In genomic region chr2:96815326-96816126, GRCh38 we compare ENCODE assay signal across 8 cellular contexts. TPM values are rescaled to one million over a fixed set of nuclear protein-coding genes. Genes with fewer than 3 reads are reported as not detected.
DNase-seq lines count a peak whose midpoint lies in the region; ATAC-seq and TF ChIP-seq lines count a peak whose summit lies in the region.

No MANE protein-coding gene starts in this region.

- intact Hi-C loops in thyroid gland (cut with DNase I): loop anchor here (5.0 kb wide), 1 partner anchor 42 kb away; the partner anchor contains the start of gene ANKRD39

- peak; percentile 6 for ATAC-seq in HG03097 (IDR thresholded peaks at IDR 0.05; ENCODE audit: low FRiP score, unreplicated experiment)
- ATAC-seq in memory B cell (ENCODE audit: low read depth): no peak

- no peak for TF ChIP-seq POLR2A in thyroid gland (IDR thresholded peaks at IDR 0.05)

- no peaks in the 10 kb centered on the region for H3K36me3 ChIP-seq in thyroid gland

- TF ChIP-seq CTCF in 22Rv1 (IDR thresholded peaks at IDR 0.05): no peak
- TF ChIP-seq CTCF in choroid plexus epithelial cell (conservative IDR thresholded peaks at IDR 0.05; ENCODE audit: low read depth, low read length): peak; percentile 3
- TF ChIP-seq CTCF in thyroid gland (IDR thresholded peaks at IDR 0.05): no peak

- peak; percentile 78 for DNase-seq in DMS53 (lab: John Stamatoyannopoulos, UW)
- peak; percentile 69 for DNase-seq in RKO (ENCODE audit: low spot score)
- DNase-seq in choroid plexus epithelial cell (ENCODE audit: low read depth): peak; percentile 63
- no peak for DNase-seq in memory B cell (ENCODE audit: low spot score in 2 of 2)
- no peak for DNase-seq in thyroid gland
- DNase-seq in OCI-M2 (lab: John Stamatoyannopoulos, UW; ENCODE audit: unreplicated experiment): no peak

- H3K4me1 Mint-ChIP-seq in memory B cell: peaks cover 48% of the 10 kb centered on the region

- no peaks in the 10 kb centered on the region for H3K27me3 ChIP-seq in thyroid gland

- peak overlapping the region; percentile 89 for H3K4me3 Mint-ChIP-seq in memory B cell

- H3K27ac ChIP-seq in 22Rv1: peak overlapping the region; percentile 95
- peak overlapping the region; percentile 64 to 94 (median 77) for H3K27ac ChIP-seq in thyroid gland

- peak overlapping the region; percentile 75 for H3K27ac Mint-ChIP-seq in memory B cell

- 7 to 11% methylated on average over 24 to 30 of the region's 60 CpGs for WGBS in thyroid gland, 2 donors

- no peaks in the 10 kb centered on the region for H3K9me3 ChIP-seq in thyroid gland

- H3K4me3 ChIP-seq in choroid plexus epithelial cell (ENCODE audit: low read depth, low read length): peak overlapping the region; percentile 70
- H3K4me3 ChIP-seq in thyroid gland (replicated peaks in 1 of 3): peak overlapping the region; percentile 32 to 78 (median 51)

- no peaks in the 10 kb centered on the region for H3K9me3 Mint-ChIP-seq in memory B cell

- H3K27me3 Mint-ChIP-seq in memory B cell: no peaks in the 10 kb centered on the region

- H3K4me1 ChIP-seq in thyroid gland: peaks cover 26 to 32% of the 10 kb centered on the region in 2 donors

- H3K36me3 Mint-ChIP-seq in memory B cell: peaks cover 18% of the 10 kb centered on the region

RNA-seq across cellular contexts. Expression of gene CNNM3, which starts 0.5 kb away (rescaled TPM):
- 10 to 100 TPM; 18.2 to 22.8 (median 20.4) TPM for total RNA-seq in thyroid gland

RNA-seq across cellular contexts. Expression of gene ANKRD23, which starts 28.3 kb away (rescaled TPM):
- 1 to 10 TPM; 3.0 to 8.2 (median 3.2) TPM for total RNA-seq in thyroid gland

RNA-seq across cellular contexts. Expression of gene ANKRD39, which starts 42.3 kb away (rescaled TPM):
- total RNA-seq in thyroid gland: 10 to 100 TPM; 11.6 to 25.7 (median 14.1) TPM

RNA-seq across cellular contexts. Expression of gene SEMA4C, which starts 54.4 kb away (rescaled TPM):
- 10 to 100 TPM; 14.5 to 21.7 (median 19.3) TPM for total RNA-seq in thyroid gland

RNA-seq across cellular contexts. Expression of gene CNNM4, which starts 54.8 kb away (rescaled TPM):
- 1 to 10 TPM; 6.6 to 9.5 (median 7.7) TPM for total RNA-seq in thyroid gland

Comparison
In these comparisons a context has a peak if more than half of its experiments do, and no peak if none do; other contexts are left out.
1. DNase-seq: peak in DMS53 (single experiment), RKO (single experiment) and choroid plexus epithelial cell (single experiment); none in memory B cell (0 of 2), thyroid gland (0 of 2) and OCI-M2 (single experiment).